In the genomic region with DNA sequence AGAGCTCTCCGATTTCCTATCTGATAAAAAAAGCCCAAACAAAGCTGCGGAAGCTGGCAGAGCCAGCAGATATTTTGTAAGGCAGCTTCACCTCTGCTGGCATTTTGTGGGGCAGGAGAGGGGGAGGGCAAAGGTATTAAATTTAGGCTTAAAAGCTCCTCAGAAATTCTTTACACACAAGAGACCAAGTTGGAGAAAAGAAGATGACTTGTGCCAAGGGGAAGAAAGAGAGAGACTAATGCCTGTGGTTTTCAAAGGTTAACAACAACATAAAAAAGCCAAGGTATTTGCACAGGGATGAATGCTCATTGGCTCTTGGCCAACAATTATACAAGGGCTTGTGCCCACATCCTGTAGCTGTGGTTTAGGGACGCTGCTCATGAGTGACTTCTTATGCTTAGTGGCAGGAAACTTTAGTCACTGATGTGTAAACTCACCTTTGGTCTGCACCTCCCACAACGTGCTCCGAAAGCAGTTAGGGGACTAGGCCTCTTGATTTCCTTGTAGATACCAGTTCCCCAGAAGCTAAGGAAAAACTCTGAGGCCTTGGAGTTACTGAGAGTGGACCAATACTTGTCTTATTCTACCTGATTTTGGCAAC, we compare ENCODE assay signal across 8 cellular contexts.
DNase-seq lines count a peak whose midpoint lies in the region; ATAC-seq and TF ChIP-seq lines count a peak whose summit lies in the region.

No MANE protein-coding gene starts in this region.

- no peak for TF ChIP-seq CTCF in AG04449 (IDR thresholded peaks at IDR 0.05; ENCODE audit: insufficient read depth, low read length, missing control alignments)

- H3K27ac Mint-ChIP-seq in activated CD4-positive, alpha-beta memory T cell treated with anti-CD3 and anti-CD28 coated beads for 36 hours, result peak overlapping the region; percentile 93

- peak; percentile 99 for ATAC-seq in GM19025 (IDR thresholded peaks at IDR 0.05; ENCODE audit: low read depth, unreplicated experiment)
- ATAC-seq in HG03175 (IDR thresholded peaks at IDR 0.05; ENCODE audit: unreplicated experiment), result peak; percentile 99

- DNase-seq in AG04449 (ENCODE audit: low read depth, low spot score) (peak; percentile 28), NCI-H345 treated with DMSO at 0.1 percent for 48 hours (lab: John Stamatoyannopoulos, UW; ENCODE audit: unreplicated experiment) (peak; percentile 82), fibroblast of gingiva (ENCODE audit: low read depth) (peak; percentile 47), nucleus accumbens (lab: John Stamatoyannopoulos, UW) (no peak)
- DNase-seq in activated CD4-positive, alpha-beta memory T cell treated with anti-CD3 and anti-CD28 coated beads for 36 hours, result peak; percentile 93
- DNase-seq in stimulated activated CD4-positive, alpha-beta T cell treated with anti-CD3 and anti-CD28 coated beads, Interleukin-2, amount 100 ng/mL, for 24 hours, result peak; percentile 71 to 78

- POLR2A ChIA-PET in AG04449 (lab: Yijun Ruan, JAX), result no interaction called here
- POLR2A ChIA-PET in activated CD4-positive, alpha-beta memory T cell treated with anti-CD3 and anti-CD28 coated beads for 36 hours (lab: Charles Lee), result interaction anchor here (0.8 to 3.8 kb wide), 10 partner anchors 14 to 204 kb away, joined by 3 to 27 read pairs (median 3); no protein-coding TSS in a partner anchor

- H3K4me3 ChIP-seq in AG04449 (ENCODE audit: low read depth, low read length), result no peak overlapping the region

- H3K4me3 Mint-ChIP-seq in activated CD4-positive, alpha-beta memory T cell treated with anti-CD3 and anti-CD28 coated beads for 36 hours, result peak overlapping the region; percentile 46

- peaks cover 58% of the 10 kb centered on the region for H3K4me1 Mint-ChIP-seq in activated CD4-positive, alpha-beta memory T cell treated with anti-CD3 and anti-CD28 coated beads for 36 hours (ENCODE audit: low read depth)

- CTCF ChIA-PET in AG04449 (lab: Yijun Ruan, JAX), result no interaction called here
- CTCF ChIA-PET in activated CD4-positive, alpha-beta memory T cell treated with anti-CD3 and anti-CD28 coated beads for 36 hours (lab: Charles Lee), result interaction anchor here (1.6 to 2.3 kb wide), 2 partner anchors 16 to 52 kb away, joined by 5 to 8 read pairs; no protein-coding TSS in a partner anchor

- intact Hi-C loops in activated CD4-positive, alpha-beta memory T cell treated with anti-CD3 and anti-CD28 coated beads for 36 hours (cut with micrococcal nuclease), result loop anchor here (1.0 to 10.0 kb wide), 11 partner anchors 10 to 1580 kb away; a partner anchor contains a TSS

- H3K27me3 Mint-ChIP-seq in activated CD4-positive, alpha-beta memory T cell treated with anti-CD3 and anti-CD28 coated beads for 36 hours, result no peaks in the 10 kb centered on the region

- H3K36me3 Mint-ChIP-seq in activated CD4-positive, alpha-beta memory T cell treated with anti-CD3 and anti-CD28 coated beads for 36 hours, result peaks cover 12% of the 10 kb centered on the region

- no peaks in the 10 kb centered on the region for H3K9me3 Mint-ChIP-seq in activated CD4-positive, alpha-beta memory T cell treated with anti-CD3 and anti-CD28 coated beads for 36 hours

Comparison
In these comparisons a context has a peak if more than half of its experiments do, and no peak if none do; other contexts are left out.
1. DNase-seq: peak in AG04449 (single experiment), NCI-H345 treated with DMSO at 0.1 percent for 48 hours (single experiment), activated CD4-positive, alpha-beta memory T cell treated with anti-CD3 and anti-CD28 coated beads for 36 hours (single experiment), fibroblast of gingiva (single experiment) and stimulated activated CD4-positive, alpha-beta T cell treated with anti-CD3 and anti-CD28 coated beads, Interleukin-2, amount 100 ng/mL, for 24 hours (2 of 2); none in nucleus accumbens (0 of 56).